Comparison of ENCODE assay signal across 8 cellular contexts in the genomic region with DNA sequence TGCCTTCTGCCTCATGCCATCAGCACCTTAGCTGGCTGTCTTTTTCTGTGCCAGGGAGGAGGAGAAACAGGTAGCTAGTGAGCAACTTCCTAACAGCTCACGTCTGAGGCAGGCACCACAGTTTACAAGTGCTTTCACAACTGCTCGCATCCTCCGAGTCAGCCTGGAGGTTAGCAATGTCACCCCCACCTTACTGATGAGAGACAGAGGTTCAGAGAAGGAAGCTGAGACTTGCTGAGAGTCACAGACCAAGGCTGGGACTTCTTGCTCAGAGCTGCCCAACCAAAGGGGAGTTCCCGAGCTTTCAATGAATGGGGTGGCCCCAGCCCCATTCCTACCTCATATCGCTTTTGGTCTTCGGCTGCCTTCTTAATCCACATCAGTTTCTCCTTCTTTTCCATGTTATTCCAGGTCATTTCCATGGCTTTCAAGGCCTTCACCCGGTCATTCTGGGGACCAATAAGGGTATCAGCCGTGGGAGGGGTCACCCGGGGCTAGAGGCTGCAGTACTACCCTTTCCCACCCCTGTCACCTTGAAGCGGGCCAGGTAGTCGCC. TPM values are rescaled to one million over a fixed set of nuclear protein-coding genes. Genes with fewer than 3 reads are reported as not detected.
DNase-seq lines count a peak whose midpoint lies in the region; ATAC-seq, FAIRE-seq and TF ChIP-seq lines count a peak whose summit lies in the region.

No MANE protein-coding gene starts in this region.

- H3K27ac ChIP-seq in Karpas-422 (ENCODE audit: low read length), result peak overlapping the region; percentile 31; the same call in 1 of the 2 replicates
- no peak overlapping the region for H3K27ac ChIP-seq in astrocyte (ENCODE audit: low read depth, low read length)

- H3K27me3 ChIP-seq in Karpas-422 (ENCODE audit: low read length) (no peaks in the 10 kb centered on the region), astrocyte (ENCODE audit: insufficient read depth, low read length) (no peaks in the 10 kb centered on the region), skeletal muscle satellite cell (ENCODE audit: control insufficient read depth, insufficient read depth, low read length) (no peaks in the 10 kb centered on the region)

- no peaks in the 10 kb centered on the region for H3K27me3 Mint-ChIP-seq in astrocyte (ENCODE audit: low read depth, unreplicated experiment)

- no peak overlapping the region for H3K27ac Mint-ChIP-seq in astrocyte (ENCODE audit: unreplicated experiment)

- ATAC-seq in mucosa of descending colon, result no peak
- ATAC-seq in HG02981 (IDR thresholded peaks at IDR 0.05; ENCODE audit: unreplicated experiment), result no peak

- H3K9me3 ChIP-seq in Karpas-422 (ENCODE audit: low read length) (no peaks in the 10 kb centered on the region), astrocyte (ENCODE audit: insufficient read depth, low read depth, low read length) (no peaks in the 10 kb centered on the region), skeletal muscle satellite cell (replicated peaks; ENCODE audit: low read length) (no peaks in the 10 kb centered on the region), mucosa of descending colon (no peaks in the 10 kb centered on the region)

- in situ Hi-C loops in GM13977 (cut with MboI; ENCODE audit: low pct_unique_long_range_greater_than_20kb, low sequenced_read_pairs, unreplicated experiment), result loop anchor here (25.0 kb wide), 1 partner anchor 302 kb away; a partner anchor contains a TSS

- peaks cover 2% of the 10 kb centered on the region for H3K4me1 Mint-ChIP-seq in astrocyte (ENCODE audit: low read depth, unreplicated experiment)

- peaks cover 13% of the 10 kb centered on the region for H3K4me1 ChIP-seq in Karpas-422 (ENCODE audit: low read length)
- peaks cover 18% of the 10 kb centered on the region for H3K4me1 ChIP-seq in astrocyte (ENCODE audit: insufficient read depth, low read length)
- peaks cover 37% of the 10 kb centered on the region for H3K4me1 ChIP-seq in skeletal muscle satellite cell (ENCODE audit: control insufficient read depth, insufficient read depth, low read length)
- H3K4me1 ChIP-seq in mucosa of descending colon (ENCODE audit: low read depth), result peaks cover 13% of the 10 kb centered on the region

- no peaks in the 10 kb centered on the region for H3K9me2 ChIP-seq in Karpas-422 (replicated peaks; ENCODE audit: insufficient read depth, low read length)

- no peak overlapping the region for H2AFZ ChIP-seq in Karpas-422 (ENCODE audit: low read length)
- no peak overlapping the region for H2AFZ ChIP-seq in astrocyte (ENCODE audit: low read depth, low read length)

- FAIRE-seq in astrocyte (lab: Jason Lieb, UNC), result no peak

- H3K4me3 ChIP-seq in Karpas-422 (ENCODE audit: low read length) (peak overlapping the region; percentile 20; the same call in 1 of the 2 replicates), astrocyte (ENCODE audit: insufficient read depth, low read depth, low read length) (no peak overlapping the region), skeletal muscle satellite cell (ENCODE audit: low read length) (no peak overlapping the region), mucosa of descending colon (no peak overlapping the region)

- DNase-seq in GM13977 (ENCODE audit: low spot score) (peak; percentile 79), Karpas-422 (no peak), astrocyte (ENCODE audit: low read depth) (no peak), mucosa of descending colon (no peak), HPDE6-E6E7 (ENCODE audit: extremely low spot score) (no peak), RPMI8226 (no peak)

- no peak overlapping the region for H3K4me3 Mint-ChIP-seq in astrocyte (ENCODE audit: unreplicated experiment)

- intact Hi-C loops in mucosa of descending colon (cut with DNase I, micrococcal nuclease), result loop anchor here (5.0 to 10.0 kb wide), 2 partner anchors 107 to 125 kb away; no protein-coding TSS in a partner anchor

- no peaks in the 10 kb centered on the region for H3K9me3 Mint-ChIP-seq in astrocyte (ENCODE audit: unreplicated experiment)

- H3K36me3 ChIP-seq in Karpas-422 (ENCODE audit: insufficient read depth, low read length) (peaks cover 33% of the 10 kb centered on the region), astrocyte (ENCODE audit: insufficient read depth, low read length) (peaks cover 24% of the 10 kb centered on the region), skeletal muscle satellite cell (ENCODE audit: insufficient read depth, low read length) (peaks cover 71% of the 10 kb centered on the region), mucosa of descending colon (ENCODE audit: low read depth) (no peaks in the 10 kb centered on the region)

- peak overlapping the region; percentile 39 for H3K4me2 ChIP-seq in Karpas-422 (ENCODE audit: low read depth, low read length, poor library complexity, severe bottlenecking)
- H3K4me2 ChIP-seq in astrocyte (ENCODE audit: low read length), result peak overlapping the region; percentile 54
- H3K4me2 ChIP-seq in skeletal muscle satellite cell (ENCODE audit: low read length), result peak overlapping the region; percentile 53

- H3K79me2 ChIP-seq in Karpas-422 (ENCODE audit: low read length), result peaks cover 14% of the 10 kb centered on the region; the same call in 1 of the 2 replicates
- peaks cover 9% of the 10 kb centered on the region for H3K79me2 ChIP-seq in astrocyte (ENCODE audit: insufficient read depth, low read length)

- H4K20me1 ChIP-seq in Karpas-422 (ENCODE audit: insufficient read depth, low read depth, low read length), result no peaks in the 10 kb centered on the region
- peaks cover 56% of the 10 kb centered on the region for H4K20me1 ChIP-seq in astrocyte (ENCODE audit: insufficient read depth, low read length)

- H3K9ac ChIP-seq in Karpas-422 (ENCODE audit: low read length) (peak overlapping the region; percentile 44), astrocyte (ENCODE audit: low read length) (peak overlapping the region; percentile 34), skeletal muscle satellite cell (ENCODE audit: low read depth, low read length) (peak overlapping the region; percentile 43)

- peaks cover 26% of the 10 kb centered on the region for H3K36me3 Mint-ChIP-seq in astrocyte (ENCODE audit: low read depth, unreplicated experiment)

- TF ChIP-seq CTCF in GM13977 (IDR thresholded peaks at IDR 0.05; ENCODE audit: extremely low read depth, insufficient read depth, missing control alignments), result no peak
- TF ChIP-seq CTCF in astrocyte (IDR thresholded peaks at IDR 0.05; ENCODE audit: insufficient read depth, low read depth, low read length), result no peak
- no peak for TF ChIP-seq CTCF in mucosa of descending colon (IDR thresholded peaks at IDR 0.05)

RNA-seq across cellular contexts. Expression of a gene that starts 9.6 kb away (rescaled TPM):
- total RNA-seq in Karpas-422 (2014; rRNA removed; shearing (Covaris generic); ENCODE audit: low replicate concordance), result 57.8 and 150 TPM in 2 replicates
- total RNA-seq in astrocyte, result 43.2 and 48.0 TPM in 2 replicates
- total RNA-seq in skeletal muscle satellite cell (2012; rRNA removed), result 44.3 and 44.4 TPM in 2 replicates
- 10 to 100 TPM; 68.6 to 88.4 (median 73.4) TPM for total RNA-seq in mucosa of descending colon

RNA-seq across cellular contexts. Expression of a gene that starts 10.2 kb away (rescaled TPM):
- total RNA-seq in Karpas-422 (2014; rRNA removed; shearing (Covaris generic); ENCODE audit: low replicate concordance), result 29.0 and 54.7 TPM in 2 replicates
- total RNA-seq in astrocyte (87.0 and 96.0 TPM in 2 replicates), mucosa of descending colon (10 to 100 TPM; 86.8 to 96.4 (median 89.0) TPM)
- 22.1 and 26.2 TPM in 2 replicates for total RNA-seq in skeletal muscle satellite cell (2012; rRNA removed)

RNA-seq across cellular contexts. Expression of a gene that starts 23.1 kb away (rescaled TPM):
- 29.3 and 36.5 TPM in 2 replicates for total RNA-seq in Karpas-422 (2014; rRNA removed; shearing (Covaris generic); ENCODE audit: low replicate concordance)
- total RNA-seq in astrocyte, result 28.2 and 28.8 TPM in 2 replicates
- 13.4 and 15.1 TPM in 2 replicates for total RNA-seq in skeletal muscle satellite cell (2012; rRNA removed)
- total RNA-seq in mucosa of descending colon, result 10 to 100 TPM; 47.2 to 58.6 (median 49.1) TPM

RNA-seq across cellular contexts. Expression of a gene that starts 39.4 kb away (rescaled TPM):
- not detected in 2 replicates for total RNA-seq in Karpas-422 (2014; rRNA removed; shearing (Covaris generic); ENCODE audit: low replicate concordance)
- not detected in 2 replicates for total RNA-seq in astrocyte
- under 0.01 TPM in 1 of 2 replicates, not detected in the other for total RNA-seq in skeletal muscle satellite cell (2012; rRNA removed)
- 1 to 10 TPM in 1 of 3 donors, under 1 TPM in 1, not detected in 1; 0.29 to 1.7 TPM for total RNA-seq in mucosa of descending colon

RNA-seq across cellular contexts. Expression of a gene that starts 58.1 kb away (rescaled TPM):
- total RNA-seq in Karpas-422 (2014; rRNA removed; shearing (Covaris generic); ENCODE audit: low replicate concordance), result 0.14 and 0.19 TPM in 2 replicates
- total RNA-seq in astrocyte (not detected in 2 replicates), mucosa of descending colon (not detected)
- not detected in 2 replicates for total RNA-seq in skeletal muscle satellite cell (2012; rRNA removed)
